Comparison of ENCODE assay signal across 2 cellular contexts in genomic region chr2:89927018-89927417, GRCh38.
A peak's percentile ranks its signal among the peaks of the same experiment; 100 is the strongest.
DNase-seq lines count a peak whose midpoint lies in the region; ATAC-seq, FAIRE-seq and TF ChIP-seq lines count a peak whose summit lies in the region.
"Not testable (repeated sequence)": the region's sequence is repeated elsewhere in the genome, so short reads cannot be mapped to it uniquely, and the experiment has no call there.

No MANE protein-coding gene starts in this region.

- DNase-seq in GM12878 (ENCODE audit: low read depth, low spot score), result not testable (repeated sequence)
- DNase-seq in natural killer cell treated with Interleukin-12 subunit alpha and Interleukin-12 subunit beta and Interleukin-15 and Interleukin-18, amount 100 ng/mL, for 72 hours (ENCODE audit: low spot score), result peak; percentile 31

- H3K4me2 ChIP-seq in GM12878 (ENCODE audit: control insufficient read depth, insufficient read depth), result not testable (repeated sequence)

- in situ Hi-C loops in GM12878 (cut with MboI), result not testable (repeated sequence)

- POLR2A ChIA-PET in GM12878 (lab: Charles Lee), result not testable (repeated sequence)

- not testable (repeated sequence) for H3K36me3 Mint-ChIP-seq in natural killer cell treated with Interleukin-12 subunit alpha and Interleukin-12 subunit beta and Interleukin-15 and Interleukin-18, amount 100 ng/mL, for 72 hours

- SMC1A ChIA-PET in GM12878 (lab: Charles Lee; ENCODE audit: uncharacterized antibody, unreplicated experiment), result not testable (repeated sequence)

- CTCF ChIA-PET in GM12878 (lab: Yijun Ruan, JAX), result not testable (repeated sequence)

- WGBS in GM12878 (ENCODE audit: insufficient coverage, insufficient replicate concordance, low lambda C conversion rate, missing lambda C conversion rate), result 0% methylated on average over 2 of the region's 2 CpGs

- H3K4me1 ChIP-seq in GM12878 (ENCODE audit: control insufficient read depth, insufficient read depth, low read length), result not testable (repeated sequence)

- not testable (repeated sequence) for H3K27me3 Mint-ChIP-seq in natural killer cell treated with Interleukin-12 subunit alpha and Interleukin-12 subunit beta and Interleukin-15 and Interleukin-18, amount 100 ng/mL, for 72 hours

- not testable (repeated sequence) for H3K4me1 Mint-ChIP-seq in natural killer cell treated with Interleukin-12 subunit alpha and Interleukin-12 subunit beta and Interleukin-15 and Interleukin-18, amount 100 ng/mL, for 72 hours (ENCODE audit: low read depth in 2 of 2)

- H3K9ac ChIP-seq in GM12878 (ENCODE audit: control insufficient read depth, insufficient read depth, low read length), result not testable (repeated sequence)

- TF ChIP-seq EP300 in GM12878 (IDR thresholded peaks at IDR 0.05; ENCODE audit: borderline replicate concordance in 1 of 2, control insufficient read depth in 1 of 2, low read depth in 2 of 2, low read length in 2 of 2), result not testable (repeated sequence)

- intact Hi-C loops in GM12878 (cut with micrococcal nuclease; ENCODE audit: unreplicated experiment), result not testable (repeated sequence)

- not testable (repeated sequence) for H3K9me3 Mint-ChIP-seq in natural killer cell treated with Interleukin-12 subunit alpha and Interleukin-12 subunit beta and Interleukin-15 and Interleukin-18, amount 100 ng/mL, for 72 hours

- not testable (repeated sequence) for ATAC-seq in GM12878
- ATAC-seq in natural killer cell treated with Interleukin-12 subunit alpha and Interleukin-12 subunit beta and Interleukin-15 and Interleukin-18, amount 100 ng/mL, for 72 hours, result peak in 1 of 2 donors; percentile 77

- peak; percentile 78 for FAIRE-seq in GM12878 (lab: Jason Lieb, UNC)

- not testable (repeated sequence) for H3K9me3 ChIP-seq in GM12878 (replicated peaks; ENCODE audit: control insufficient read depth, insufficient read depth, low read length)

- not testable (repeated sequence) for BruUV-seq in GM12878 (replicated peaks; lab: Mats Ljungman, UMichigan)

- not testable (repeated sequence) for H3K4me3 ChIP-seq in GM12878

- TF ChIP-seq RAD21 in GM12878 (IDR thresholded peaks at IDR 0.05; ENCODE audit: insufficient read depth, low read depth, low read length), result not testable (repeated sequence)

- not testable (repeated sequence) for H3K36me3 ChIP-seq in GM12878 (ENCODE audit: control insufficient read depth in 2 of 2, insufficient read depth in 2 of 2, low read length in 1 of 2)

- H3K79me2 ChIP-seq in GM12878 (ENCODE audit: control insufficient read depth, insufficient read depth, low read length), result not testable (repeated sequence)

- not testable (repeated sequence) for TF ChIP-seq POLR2A in GM12878 (IDR thresholded peaks at IDR 0.05; ENCODE audit: low read depth, low read length)

- not testable (repeated sequence) for H3K4me3 Mint-ChIP-seq in natural killer cell treated with Interleukin-12 subunit alpha and Interleukin-12 subunit beta and Interleukin-15 and Interleukin-18, amount 100 ng/mL, for 72 hours

- H3K27ac Mint-ChIP-seq in natural killer cell treated with Interleukin-12 subunit alpha and Interleukin-12 subunit beta and Interleukin-15 and Interleukin-18, amount 100 ng/mL, for 72 hours, result not testable (repeated sequence)

- not testable (repeated sequence) for H3K27me3 ChIP-seq in GM12878 (replicated peaks in 1 of 2; ENCODE audit: control insufficient read depth in 2 of 2, insufficient read depth in 2 of 2, low read length in 1 of 2)

- TF ChIP-seq CTCF in GM12878 (IDR thresholded peaks at IDR 0.05 in 2 of 3, conservative IDR thresholded peaks at IDR 0.05 in 1 of 3; ENCODE audit: control insufficient read depth in 2 of 3, extremely low read depth in 1 of 3, insufficient read depth in 1 of 3, low read depth in 3 of 3, low read length in 3 of 3), result not testable (repeated sequence)

- not testable (repeated sequence) for H4K20me1 ChIP-seq in GM12878 (ENCODE audit: control insufficient read depth, insufficient read depth)

- not testable (repeated sequence) for H2AFZ ChIP-seq in GM12878 (ENCODE audit: control insufficient read depth, low read depth, low read length)

- H3K27ac ChIP-seq in GM12878 (ENCODE audit: control insufficient read depth, insufficient read depth), result not testable (repeated sequence)

- RAD21 ChIA-PET in GM12878 (lab: Charles Lee; ENCODE audit: unreplicated experiment), result not testable (repeated sequence)
